14 cellular contexts compared by ENCODE assay signal in genomic region chr7:8232999-8233847, GRCh38. TPM values are rescaled to one million over a fixed set of nuclear protein-coding genes. Genes with fewer than 3 reads are reported as not detected.
DNase-seq lines count a peak whose midpoint lies in the region; ATAC-seq lines count a peak whose summit lies in the region.
"Had no signal": no experiment of that assay in that cellular context is flagged by ENCODE, and none has a peak within 500 bp of the region (broad histone marks: within the 10 kb centered on the region; RNA-seq: fewer than 3 reads in every experiment).

No MANE protein-coding gene starts in this region.

- DNase-seq in Daoy (ENCODE audit: low read depth) (peak; percentile 27), M059J (ENCODE audit: low read depth) (peak; percentile 11), Right ventricle myocardium superior (no peak), DMS79 (lab: John Stamatoyannopoulos, UW) (no peak), activated gamma-delta T cell (lab: John Stamatoyannopoulos, UW) (no peak), SW 1271 (lab: John Stamatoyannopoulos, UW) (no peak), DMS153 (lab: John Stamatoyannopoulos, UW) (no peak)
- DNase-seq: activated CD8-positive, alpha-beta memory T cell treated with anti-CD3 and anti-CD28 coated beads, Interleukin-2, amount 50 U/mL, for 48 hours; C1 segment of cervical spinal cord; GOT3; NCI-H2107; posterior cingulate gyrus; T-helper 9 cell had no signal

- intact Hi-C loops in Right ventricle myocardium superior (cut with DNase I) = no loop called here

- ATAC-seq in GM21390 (IDR thresholded peaks at IDR 0.05; ENCODE audit: unreplicated experiment) (peak; percentile 88), Right ventricle myocardium superior (ENCODE audit: poor library complexity) (peak; percentile 94)

RNA-seq across cellular contexts. Expression of gene ICA1, which starts 28.7 kb away (rescaled TPM):
- total RNA-seq in Daoy (2014; rRNA removed; shearing (Covaris generic)) = 15.1 and 18.1 TPM in 2 replicates
- not detected in 2 replicates for total RNA-seq in M059J (2014; rRNA removed; shearing (Covaris generic))
- 37.1 TPM for total RNA-seq in Right ventricle myocardium superior

Comparison
In these comparisons a context has a peak if more than half of its experiments do, and no peak if none do; other contexts are left out.
1. DNase-seq: peak in Daoy (single experiment) and M059J (single experiment); none in Right ventricle myocardium superior (single experiment), DMS79 (single experiment), activated gamma-delta T cell (single experiment), SW 1271 (0 of 2) and DMS153 (single experiment).
2. RNA of gene ICA1, which starts 28.7 kb away (total RNA-seq): 37.1 TPM in Right ventricle myocardium superior (single experiment) and 15.1 to 18.1 TPM in Daoy; not detected in M059J; every median in the first group is over 10 times any median in the second.